Comparison of ENCODE assay signal across 8 cellular contexts in genomic region chr20:36491901-36492617, GRCh38. TPM values are rescaled to one million over a fixed set of nuclear protein-coding genes. Genes with fewer than 3 reads are reported as not detected.
DNase-seq lines count a peak whose midpoint lies in the region; ATAC-seq and TF ChIP-seq lines count a peak whose summit lies in the region.

No MANE protein-coding gene starts in this region.

- H4K8ac ChIP-seq in H9 (replicated peaks; ENCODE audit: insufficient read length, low read depth, low read length): no peak overlapping the region

- no peak overlapping the region for H2BK12ac ChIP-seq in H9 (ENCODE audit: insufficient read length, low read depth, low read length)

- no peak overlapping the region for H2AK5ac ChIP-seq in H9 (ENCODE audit: insufficient read length, low read length)

- no peak overlapping the region for H2BK5ac ChIP-seq in H9 (ENCODE audit: insufficient read length, low read length)

- H3K4me1 ChIP-seq in H9 (ENCODE audit: insufficient read depth, low read length): no peaks in the 10 kb centered on the region
- H3K4me1 ChIP-seq in upper lobe of right lung: peaks cover 34% of the 10 kb centered on the region

- DNase-seq in H9 (no peak), WTC11 (ENCODE audit: low spot score) (no peak), osteocyte (ENCODE audit: extremely low spot score, unreplicated experiment) (no peak), upper lobe of right lung (no peak), ecto neural progenitor cell (ENCODE audit: low spot score) (no peak), AG20443 (ENCODE audit: low spot score) (no peak), putamen (ENCODE audit: low spot score) (no peak)
- peak; percentile 60 for DNase-seq in central memory CD4-positive, alpha-beta T cell

- H3K27me3 Mint-ChIP-seq in H9 (ENCODE audit: low read depth): no peaks in the 10 kb centered on the region
- no peaks in the 10 kb centered on the region; the same call in 1 of the 2 replicates for H3K27me3 Mint-ChIP-seq in WTC11 (ENCODE audit: low read depth)
- no peaks in the 10 kb centered on the region for H3K27me3 Mint-ChIP-seq in osteocyte (ENCODE audit: unreplicated experiment)

- H3K9ac ChIP-seq in H9 (ENCODE audit: extremely low read depth, insufficient read length, low read length): no peak overlapping the region

- no peak overlapping the region for H3K27ac ChIP-seq in H9 (ENCODE audit: insufficient read length, low read depth, low read length)
- H3K27ac ChIP-seq in upper lobe of right lung: peak overlapping the region; percentile 73

- H3K56ac ChIP-seq in H9 (ENCODE audit: insufficient read length, low read depth, low read length): no peak overlapping the region

- no peak overlapping the region for H3K23ac ChIP-seq in H9 (ENCODE audit: insufficient read length, low read depth, low read length)

- H3K36me3 Mint-ChIP-seq in H9 (ENCODE audit: insufficient read depth in 1 of 3, low read depth in 3 of 3) (peaks cover 4 to 17% (median 16%) of the 10 kb centered on the region in 3 experiments; a peak in 6 of 7 replicates), WTC11 (peaks cover 1% of the 10 kb centered on the region; the same call in 1 of the 2 replicates), osteocyte (ENCODE audit: unreplicated experiment) (peaks cover 7% of the 10 kb centered on the region)

- no peak overlapping the region for H2BK15ac ChIP-seq in H9 (ENCODE audit: low read depth, low read length)

- H3K27me3 ChIP-seq in H9 (ENCODE audit: insufficient read depth, low read length) (no peaks in the 10 kb centered on the region), upper lobe of right lung (no peaks in the 10 kb centered on the region)

- no peak overlapping the region for H4K91ac ChIP-seq in H9 (ENCODE audit: insufficient read length, low read depth, low read length)

- H2BK20ac ChIP-seq in H9 (ENCODE audit: low read depth, low read length, poor library complexity, severe bottlenecking): no peak overlapping the region

- H4K20me1 ChIP-seq in H9 (ENCODE audit: control insufficient read depth, insufficient read depth, insufficient read length): no peaks in the 10 kb centered on the region

- intact Hi-C loops in upper lobe of right lung (cut with DNase I): no loop called here

- TF ChIP-seq CTCF in H9 (conservative IDR thresholded peaks at IDR 0.05) (no peak), WTC11 (IDR thresholded peaks at IDR 0.05) (no peak), osteocyte (IDR thresholded peaks at IDR 0.05) (no peak), upper lobe of right lung (IDR thresholded peaks at IDR 0.05) (no peak)

- WGBS in H9 (ENCODE audit: extremely low coverage, insufficient read length, low lambda C conversion rate): no CpG with 5 or more reads among the region's 8 CpGs

- H3K9me3 ChIP-seq in H9 (ENCODE audit: control insufficient read depth, low read depth, low read length): no peaks in the 10 kb centered on the region
- H3K9me3 ChIP-seq in upper lobe of right lung: no peaks in the 10 kb centered on the region

- H3K4me2 ChIP-seq in H9 (ENCODE audit: insufficient read depth, insufficient read length, low read length): no peak overlapping the region

- CTCF ChIA-PET in WTC11 (lab: Charles Lee): interaction anchor here (0.8 to 3.0 kb wide), 13 partner anchors 10 to 289 kb away, joined by 3 to 12 read pairs (median 6); no protein-coding TSS in a partner anchor

- no peak overlapping the region for H3K4me3 ChIP-seq in upper lobe of right lung

- no peak overlapping the region for H3K18ac ChIP-seq in H9 (ENCODE audit: insufficient read length, low read depth, low read length)

- H3K9me3 Mint-ChIP-seq in H9: no peaks in the 10 kb centered on the region
- H3K9me3 Mint-ChIP-seq in WTC11: no peaks in the 10 kb centered on the region
- no peaks in the 10 kb centered on the region for H3K9me3 Mint-ChIP-seq in osteocyte (ENCODE audit: unreplicated experiment)

- ATAC-seq in WTC11 (no peak), upper lobe of right lung (peak; percentile 63)

- no peaks in the 10 kb centered on the region for H3K79me1 ChIP-seq in H9 (ENCODE audit: insufficient read depth, low read depth, low read length, poor library complexity, severe bottlenecking)

- H3K23me2 ChIP-seq in H9 (ENCODE audit: insufficient read length, low read depth, low read length, poor library complexity, severe bottlenecking): no peaks in the 10 kb centered on the region

- H3K36me3 ChIP-seq in upper lobe of right lung: peaks cover 9% of the 10 kb centered on the region

- H3K4me3 Mint-ChIP-seq in H9 (no peak overlapping the region), WTC11 (no peak overlapping the region), osteocyte (ENCODE audit: unreplicated experiment) (no peak overlapping the region)

- H3K4me1 Mint-ChIP-seq in H9 (peaks cover 14 to 17% of the 10 kb centered on the region in 2 experiments), WTC11 (peaks cover 9% of the 10 kb centered on the region), osteocyte (ENCODE audit: unreplicated experiment) (peaks cover 46% of the 10 kb centered on the region)

- no peak overlapping the region for H4K5ac ChIP-seq in H9 (ENCODE audit: insufficient read length, low read depth, low read length)

- POLR2A ChIA-PET in WTC11 (lab: Charles Lee): interaction anchor here (0.8 kb wide), 1 partner anchor 27 kb away, joined by 3 read pairs; no protein-coding TSS in a partner anchor

- no peak overlapping the region for H2AFZ ChIP-seq in H9 (ENCODE audit: low read length)

- no peak overlapping the region for H3K4ac ChIP-seq in H9 (ENCODE audit: low read depth, low read length)

- H3K27ac Mint-ChIP-seq in H9 (peak overlapping the region in 2 of 3 experiments; percentile 52 to 65; a peak in 4 of 7 replicates), WTC11 (peak overlapping the region; percentile 84), osteocyte (ENCODE audit: unreplicated experiment) (peak overlapping the region; percentile 45)

- no peaks in the 10 kb centered on the region for H3K79me2 ChIP-seq in H9 (ENCODE audit: insufficient read depth, low read length)

- no peak overlapping the region for H3K14ac ChIP-seq in H9 (ENCODE audit: insufficient read depth, low read length)

- H3T11ph ChIP-seq in H9 (ENCODE audit: low read length): no peak overlapping the region

- H2BK120ac ChIP-seq in H9 (ENCODE audit: low read depth, low read length, poor library complexity, severe bottlenecking): no peak overlapping the region

TF ChIP-seq in WTC11, 78 proteins besides CTCF, POLR2A, EP300 and RAD21 (continues in another document):
- TF ChIP-seq ZNF138 (CRISPR knock-in tag; conservative IDR thresholded peaks at IDR 0.05) (no peak), ZNF423 (CRISPR knock-in tag; IDR thresholded peaks at IDR 0.05) (no peak), NFYB (CRISPR knock-in tag; conservative IDR thresholded peaks at IDR 0.05; ENCODE audit: low read depth) (no peak), AR (CRISPR knock-in tag; IDR thresholded peaks at IDR 0.05) (no peak), E2F4 (CRISPR knock-in tag; IDR thresholded peaks at IDR 0.05; ENCODE audit: borderline replicate concordance, low read depth) (no peak), ZNF219 (CRISPR knock-in tag; IDR thresholded peaks at IDR 0.05; ENCODE audit: borderline replicate concordance) (no peak), ERG (CRISPR knock-in tag; IDR thresholded peaks at IDR 0.05) (no peak), ATF1 (CRISPR knock-in tag; IDR thresholded peaks at IDR 0.05) (no peak), FOXJ3 (CRISPR knock-in tag; IDR thresholded peaks at IDR 0.05; ENCODE audit: borderline replicate concordance) (no peak)

RNA-seq across cellular contexts. Expression of gene MYL9, which starts 49.3 kb away (rescaled TPM):
- total RNA-seq in H9 (2021): 217 and 218 TPM in 2 replicates
- 52.5 to 57.7 TPM (median 54.7 TPM) in 3 replicates for total RNA-seq in WTC11 (2021)
- total RNA-seq in osteocyte: 197 and 200 TPM in 2 replicates
- 410 TPM for total RNA-seq in upper lobe of right lung
